1 cellular context compared by ENCODE assay signal in the genomic region with DNA sequence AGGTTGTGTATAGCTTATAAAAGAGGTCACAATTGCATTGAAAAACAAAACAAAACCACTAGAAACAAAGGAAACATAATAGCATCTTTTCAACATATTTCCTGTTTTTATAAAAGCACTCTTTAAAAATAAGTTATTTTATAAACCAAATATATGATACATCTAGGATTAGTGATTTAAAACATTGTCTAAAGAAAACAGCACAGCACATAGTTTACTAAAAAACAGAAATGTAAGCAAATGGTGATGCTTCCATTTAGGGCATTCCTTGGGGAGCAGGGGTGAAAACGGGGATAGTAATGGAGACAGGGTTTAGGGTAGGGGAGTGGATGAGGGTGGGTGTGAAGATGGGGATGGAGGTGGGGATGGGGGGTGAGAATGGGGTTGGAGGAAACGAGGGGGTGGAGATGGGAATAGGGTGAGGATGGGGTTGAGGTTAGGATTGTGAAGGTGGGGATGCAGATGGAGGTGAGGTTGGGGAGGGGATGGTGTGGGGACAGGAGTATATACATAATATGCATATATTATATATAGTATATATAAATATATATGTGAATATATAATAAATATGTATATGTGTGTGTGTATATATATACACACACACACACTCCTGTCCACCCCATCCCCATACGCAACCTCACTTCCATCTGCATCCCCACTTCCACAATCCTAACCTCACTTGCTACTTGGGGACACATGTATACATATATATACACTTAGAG.
TF ChIP-seq lines count a peak whose summit lies in the region.

No MANE protein-coding gene starts in this region.

TF ChIP-seq in K562, 482 proteins besides CTCF, POLR2A, EP300 and RAD21 (continued from another document):
- TF ChIP-seq BRCA1 (IDR thresholded peaks at IDR 0.05) = no peak
- no peak for TF ChIP-seq BRCA1 (CRISPR knock-in tag; IDR thresholded peaks at IDR 0.05)
- no peak for TF ChIP-seq ZNF134 (CRISPR knock-in tag; conservative IDR thresholded peaks at IDR 0.05)
- peak; percentile 39 for TF ChIP-seq PCBP2 (IDR thresholded peaks at IDR 0.05; ENCODE audit: low read depth, low read length, poor library complexity, severe bottlenecking)
- TF ChIP-seq MXI1 (IDR thresholded peaks at IDR 0.05; ENCODE audit: low read depth, low read length) = no peak
